In the genomic region with DNA sequence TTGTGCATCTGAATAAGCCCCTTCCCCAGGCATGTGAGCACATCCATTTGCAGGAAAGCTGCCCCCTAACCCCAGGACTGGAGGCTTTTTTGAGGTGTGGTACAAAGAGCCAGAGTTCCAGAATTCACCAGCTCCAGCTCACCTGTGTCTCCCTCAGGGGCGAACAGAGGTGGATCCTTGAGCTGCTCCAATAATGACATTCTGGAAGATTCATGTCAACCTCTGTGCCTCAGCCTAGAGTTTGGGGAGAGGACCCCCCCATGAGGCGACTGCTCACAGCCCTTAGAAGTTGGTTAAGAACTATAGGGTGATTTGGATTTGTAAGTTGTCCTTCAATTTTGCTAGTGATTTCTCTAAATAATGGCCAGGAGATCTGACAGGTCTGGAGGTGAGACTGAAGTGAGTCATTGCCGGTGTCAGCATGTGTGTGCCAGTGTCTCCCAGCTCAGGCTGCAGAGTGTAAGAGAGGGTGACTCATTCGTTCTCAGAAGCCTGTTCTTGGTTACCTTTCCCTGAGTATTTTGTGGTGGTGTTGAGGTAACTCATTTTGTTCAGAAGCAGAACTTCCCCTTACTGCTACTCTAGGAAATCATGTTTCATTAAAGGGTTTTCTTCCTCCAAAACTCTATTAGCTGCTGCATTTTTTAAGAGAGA, we compare ENCODE assay signal across 9 cellular contexts.
DNase-seq lines count a peak whose midpoint lies in the region; ATAC-seq and TF ChIP-seq lines count a peak whose summit lies in the region.
"Had no signal": no experiment of that assay in that cellular context is flagged by ENCODE, and none has a peak within 500 bp of the region (broad histone marks: within the 10 kb centered on the region; RNA-seq: fewer than 3 reads in every experiment).

No MANE protein-coding gene starts in this region.

- H3K4me3 Mint-ChIP-seq in activated B cell treated with CpG ODN at 0.5 μM for 24 hours (no peak overlapping the region), endothelial cell (ENCODE audit: unreplicated experiment) (no peak overlapping the region)
- H3K4me3 Mint-ChIP-seq: brain had no signal

- POLR2A ChIA-PET in activated B cell treated with CpG ODN at 0.5 μM for 24 hours (lab: Charles Lee): no interaction called here

- no peak overlapping the region for H3K4me3 ChIP-seq in H7 (ENCODE audit: insufficient read depth, low read depth, low read length)

- no peaks in the 10 kb centered on the region for H3K9me3 Mint-ChIP-seq in activated B cell treated with CpG ODN at 0.5 μM for 24 hours
- no peaks in the 10 kb centered on the region for H3K9me3 Mint-ChIP-seq in endothelial cell (ENCODE audit: unreplicated experiment)
- H3K9me3 Mint-ChIP-seq: brain had no signal

- H3K36me3 Mint-ChIP-seq in activated B cell treated with CpG ODN at 0.5 μM for 24 hours (ENCODE audit: low read depth) (no peaks in the 10 kb centered on the region), endothelial cell (ENCODE audit: low read depth, unreplicated experiment) (no peaks in the 10 kb centered on the region)
- H3K36me3 Mint-ChIP-seq: brain had no signal

- intact Hi-C loops in activated B cell treated with CpG ODN at 0.5 μM for 24 hours (cut with micrococcal nuclease): loop anchor here (5.0 kb wide), 1 partner anchor 57 kb away; no protein-coding TSS in a partner anchor

- H3K36me3 ChIP-seq in H7 (replicated peaks; ENCODE audit: control insufficient read depth, insufficient read depth, low read length): no peaks in the 10 kb centered on the region

- H3K27me3 Mint-ChIP-seq in activated B cell treated with CpG ODN at 0.5 μM for 24 hours (peaks cover 2% of the 10 kb centered on the region), endothelial cell (ENCODE audit: unreplicated experiment) (peaks cover 1% of the 10 kb centered on the region)

- CTCF ChIA-PET in activated B cell treated with CpG ODN at 0.5 μM for 24 hours (lab: Charles Lee): interaction anchor here (0.6 to 0.9 kb wide), 2 partner anchors 109 to 279 kb away, joined by 3 to 4 read pairs; no protein-coding TSS in a partner anchor

- DNase-seq in AG08395 (ENCODE audit: low spot score): peak; percentile 73
- peak; percentile 28 for DNase-seq in GM19240 (ENCODE audit: insufficient read length, low spot score)
- no peak for DNase-seq in activated B cell treated with CpG ODN at 0.5 μM for 24 hours
- peak; percentile 48 for DNase-seq in iPS-NIHi11 (ENCODE audit: low spot score)
- DNase-seq in endothelial cell (ENCODE audit: low spot score): no peak
- DNase-seq in H7: no peak
- no peak for DNase-seq in DMS153 (lab: John Stamatoyannopoulos, UW)

- ATAC-seq in HG03280 (IDR thresholded peaks at IDR 0.05; ENCODE audit: unreplicated experiment) (peak; percentile 79), activated B cell treated with CpG ODN at 0.5 μM for 24 hours (ENCODE audit: low read depth) (peak; percentile 95)

- peak overlapping the region; percentile 1 for H3K27ac Mint-ChIP-seq in activated B cell treated with CpG ODN at 0.5 μM for 24 hours
- H3K27ac Mint-ChIP-seq in endothelial cell (ENCODE audit: unreplicated experiment): no peak overlapping the region

- H3K4me1 Mint-ChIP-seq in activated B cell treated with CpG ODN at 0.5 μM for 24 hours (peaks cover 13% of the 10 kb centered on the region), endothelial cell (ENCODE audit: unreplicated experiment) (no peaks in the 10 kb centered on the region)

- TF ChIP-seq CTCF in activated B cell treated with CpG ODN at 0.5 μM for 24 hours (IDR thresholded peaks at IDR 0.05) (no peak), endothelial cell (IDR thresholded peaks at IDR 0.05; ENCODE audit: unreplicated experiment) (no peak)

- H3K27me3 ChIP-seq in H7 (ENCODE audit: control insufficient read depth, insufficient read depth, low read length): no peaks in the 10 kb centered on the region

Comparison
In these comparisons a context has a peak if more than half of its experiments do, and no peak if none do; other contexts are left out.
1. DNase-seq: peak in AG08395 (single experiment), GM19240 (single experiment) and iPS-NIHi11 (single experiment); none in activated B cell treated with CpG ODN at 0.5 μM for 24 hours (single experiment), endothelial cell (single experiment), H7 (single experiment) and DMS153 (single experiment).